12 cellular contexts compared by ENCODE assay signal in the genomic region with DNA sequence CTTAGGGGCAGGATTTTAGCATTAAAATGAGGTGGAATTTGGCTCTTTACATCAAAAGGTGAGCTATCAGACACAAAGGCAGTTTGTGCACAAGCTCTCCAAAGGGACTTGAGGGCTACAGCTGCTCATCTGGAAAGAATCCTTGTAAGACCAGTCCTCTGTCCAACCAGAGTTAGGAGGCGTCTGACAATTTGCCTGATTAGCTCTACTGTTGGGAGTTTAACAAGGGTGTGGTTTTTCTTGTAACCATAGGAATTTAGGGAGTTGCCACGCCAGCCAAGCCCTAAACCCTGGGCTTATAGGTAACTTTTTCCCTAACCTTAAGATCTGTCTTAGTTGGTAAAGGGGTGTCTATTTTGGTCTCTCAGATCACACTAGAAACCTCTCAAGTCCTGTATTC. TPM values are rescaled to one million over a fixed set of nuclear protein-coding genes. Genes with fewer than 3 reads are reported as not detected.
A peak's percentile ranks its signal among the peaks of the same experiment; 100 is the strongest.
DNase-seq lines count a peak whose midpoint lies in the region; ATAC-seq, FAIRE-seq and TF ChIP-seq lines count a peak whose summit lies in the region.
"Not testable (repeated sequence)": the region's sequence is repeated elsewhere in the genome, so short reads cannot be mapped to it uniquely, and the experiment has no call there.
"Had no signal": no experiment of that assay in that cellular context is flagged by ENCODE, and none has a peak within 500 bp of the region (broad histone marks: within the 10 kb centered on the region; RNA-seq: fewer than 3 reads in every experiment).

No MANE protein-coding gene starts in this region.

- H3K4me3 Mint-ChIP-seq in astrocyte (ENCODE audit: unreplicated experiment); endodermal cell: not testable (repeated sequence)

- TF ChIP-seq POLR2A in HCT116 (IDR thresholded peaks at IDR 0.05; ENCODE audit: borderline replicate concordance, extremely low read depth, insufficient read depth, insufficient read length), result not testable (repeated sequence)

- H3K9ac ChIP-seq in HCT116 (ENCODE audit: low read length); astrocyte (ENCODE audit: low read length); endodermal cell (ENCODE audit: extremely low read depth, low read length, poor library complexity, severe bottlenecking); smooth muscle cell (ENCODE audit: low read depth): not testable (repeated sequence)

- not testable (repeated sequence) for H4K20me1 ChIP-seq in HCT116 (ENCODE audit: insufficient read depth); astrocyte (ENCODE audit: insufficient read depth, low read length); smooth muscle cell (ENCODE audit: low read depth)

- not testable (repeated sequence) for BruUV-seq in HCT116 (replicated peaks; lab: Mats Ljungman, UMichigan)

- ATAC-seq in HCT116 (peak; percentile 27; the same call in 1 of the 2 replicates), left colon (peak; percentile 85)

- not testable (repeated sequence) for H3K4me2 ChIP-seq in HCT116 (ENCODE audit: low read length); astrocyte (ENCODE audit: low read length); smooth muscle cell

- H3K9me3 ChIP-seq in HCT116 (ENCODE audit: control insufficient read depth in 1 of 2, insufficient read depth in 1 of 2, low read depth in 1 of 2, low read length in 2 of 2); astrocyte (ENCODE audit: insufficient read depth, low read depth, low read length); endodermal cell (ENCODE audit: control insufficient read depth, low read length); smooth muscle cell (replicated peaks; ENCODE audit: low read depth): not testable (repeated sequence)

- H3K36me3 Mint-ChIP-seq in astrocyte (ENCODE audit: low read depth, unreplicated experiment); endodermal cell (ENCODE audit: low read depth): not testable (repeated sequence)

- H3K36me3 ChIP-seq in HCT116 (ENCODE audit: control insufficient read depth in 1 of 2, insufficient read depth in 2 of 2, low read length in 2 of 2); astrocyte (ENCODE audit: insufficient read depth, low read length); endodermal cell (ENCODE audit: control insufficient read depth, insufficient read depth, low read length); smooth muscle cell (ENCODE audit: low read depth): not testable (repeated sequence)

- H3K4me1 ChIP-seq in HCT116 (ENCODE audit: control insufficient read depth in 1 of 2, insufficient read depth in 2 of 2, low read length in 2 of 2); astrocyte (ENCODE audit: insufficient read depth, low read length); endodermal cell (ENCODE audit: control insufficient read depth, insufficient read depth, low read length); smooth muscle cell (ENCODE audit: low read depth): not testable (repeated sequence)

- not testable (repeated sequence) for H3K79me2 ChIP-seq in HCT116 (ENCODE audit: insufficient read depth, low read length); astrocyte (ENCODE audit: insufficient read depth, low read length); smooth muscle cell (ENCODE audit: low read depth)

- DNase-seq in A172 (ENCODE audit: low spot score) (peak; percentile 34), HCT116 (ENCODE audit: low read depth, low spot score) (peak; percentile 4), RPMI7951 (ENCODE audit: low read depth) (peak; percentile 15), astrocyte (ENCODE audit: low read depth) (peak; percentile 6), endodermal cell (peak; percentile 6), fibroblast of the aortic adventitia (ENCODE audit: low read depth) (peak; percentile 2)
- DNase-seq in left colon; smooth muscle cell (lab: John Stamatoyannopoulos, UW; ENCODE audit: unreplicated experiment): not testable (repeated sequence)

- not testable (repeated sequence) for TF ChIP-seq CTCF in HCT116 (IDR thresholded peaks at IDR 0.05 in 2 of 3, conservative IDR thresholded peaks at IDR 0.05 in 1 of 3; ENCODE audit: borderline replicate concordance in 1 of 3, insufficient read depth in 1 of 3, low read depth in 2 of 3, low read length in 2 of 3); astrocyte (IDR thresholded peaks at IDR 0.05; ENCODE audit: insufficient read depth, low read depth, low read length); endodermal cell (conservative IDR thresholded peaks at IDR 0.05); fibroblast of the aortic adventitia (IDR thresholded peaks at IDR 0.05; ENCODE audit: insufficient read depth, low read length); smooth muscle cell (IDR thresholded peaks at IDR 0.05; ENCODE audit: borderline replicate concordance, insufficient read depth, poor library complexity, severe bottlenecking)

- not testable (repeated sequence) for H3K27ac Mint-ChIP-seq in astrocyte (ENCODE audit: unreplicated experiment); endodermal cell

- not testable (repeated sequence) for H3K27me3 ChIP-seq in HCT116 (ENCODE audit: insufficient read depth, low read length); astrocyte (ENCODE audit: insufficient read depth, low read length); endodermal cell (ENCODE audit: control insufficient read depth, insufficient read depth, low read length, poor library complexity, severe bottlenecking); smooth muscle cell (ENCODE audit: low read depth)

- WGBS in endodermal cell (ENCODE audit: insufficient coverage in 1 of 2, insufficient read length in 1 of 2), 2 experiments, result 87% methylated on average over 1 of the region's 2 CpGs; no CpG with 5 or more reads in 1 of the 2 experiments
- WGBS in smooth muscle cell (ENCODE audit: low lambda C conversion rate), result 58% methylated on average over 2 of the region's 2 CpGs

- not testable (repeated sequence) for H3F3A ChIP-seq in smooth muscle cell (ENCODE audit: low read depth)

- H3K9me3 Mint-ChIP-seq in astrocyte (ENCODE audit: unreplicated experiment); endodermal cell: not testable (repeated sequence)

- not testable (repeated sequence) for H3K27ac ChIP-seq in HCT116 (ENCODE audit: low read depth, low read length); astrocyte (ENCODE audit: low read depth, low read length); endodermal cell (ENCODE audit: low read depth, low read length)
- H3K27ac ChIP-seq in smooth muscle cell (ENCODE audit: low read depth), result peak overlapping the region; percentile 31

- H3K27me3 Mint-ChIP-seq in astrocyte (ENCODE audit: low read depth, unreplicated experiment); endodermal cell (ENCODE audit: insufficient read depth): not testable (repeated sequence)

- H3K4me3 ChIP-seq in HCT116 (replicated peaks in 1 of 2; ENCODE audit: low read depth in 1 of 2, low read length in 2 of 2); astrocyte (ENCODE audit: insufficient read depth, low read depth, low read length); endodermal cell (ENCODE audit: low read length); fibroblast of the aortic adventitia (ENCODE audit: low read depth, low read length); smooth muscle cell: not testable (repeated sequence)

- intact Hi-C loops in HCT116 (cut with micrococcal nuclease); left colon (cut with DNase I, micrococcal nuclease): not testable (repeated sequence)

- not testable (repeated sequence) for H3K9me2 ChIP-seq in HCT116 (ENCODE audit: insufficient read depth)

- not testable (repeated sequence) for H3K4me1 Mint-ChIP-seq in astrocyte (ENCODE audit: low read depth, unreplicated experiment); endodermal cell

- RAD21 ChIA-PET in HCT116 (lab: Charles Lee; ENCODE audit: low non-redundant PET in 1 of 2, low total read pairs in 2 of 2, uncharacterized antibody in 2 of 2, unreplicated experiment in 2 of 2), result not testable (repeated sequence)

- not testable (repeated sequence) for TF ChIP-seq RAD21 in HCT116 (IDR thresholded peaks at IDR 0.05; ENCODE audit: low read depth)

- CTCF ChIA-PET in HCT116 (lab: Charles Lee), result not testable (repeated sequence)

- POLR2A ChIA-PET in HCT116 (lab: Charles Lee), result not testable (repeated sequence)

- H2AFZ ChIP-seq in HCT116 (ENCODE audit: low read depth, low read length, poor library complexity, severe bottlenecking); astrocyte (ENCODE audit: low read depth, low read length); smooth muscle cell (ENCODE audit: low read depth): not testable (repeated sequence)

- not testable (repeated sequence) for FAIRE-seq in astrocyte (lab: Jason Lieb, UNC)

RNA-seq across cellular contexts. Expression of a gene that starts 55.0 kb away (rescaled TPM):
- total RNA-seq in A172 (2014; rRNA removed; shearing (Covaris generic)), result 0.50 and 2.4 TPM in 2 replicates
- total RNA-seq in HCT116 (2021; ENCODE audit: unreplicated experiment) (0.91 TPM), astrocyte (3.7 TPM in 2 replicates), endodermal cell (under 1 TPM; 0.15 to 0.64 TPM), fibroblast of the aortic adventitia (ENCODE audit: low replicate concordance) (2.3 TPM in 1 of 2 replicates, not detected in the other), left colon (1 to 10 TPM in 1 of 2 donors, not detected in 1; 1.5 TPM), smooth muscle cell (0.40 and 1.1 TPM in 2 replicates)
- not detected in 2 replicates for polyA plus RNA-seq in HCT116 (2012)
- 0.60 and 1.2 TPM in 2 replicates for total RNA-seq in RPMI7951 (2014; rRNA removed; shearing (Covaris generic))
- not detected for polyA plus RNA-seq in endodermal cell (2013, experiment 1 of 2)
- not detected for polyA plus RNA-seq in endodermal cell (2013, experiment 2 of 2)
- 0.54 and 1.0 TPM in 2 replicates for polyA plus RNA-seq in smooth muscle cell
- total RNA-seq: G401 had no signal
- polyA plus RNA-seq: CD14-positive monocyte; CD8-positive, alpha-beta memory T cell; IgD-negative memory B cell had no signal
